ENCODE assay signal across 1 cellular context in the genomic region with DNA sequence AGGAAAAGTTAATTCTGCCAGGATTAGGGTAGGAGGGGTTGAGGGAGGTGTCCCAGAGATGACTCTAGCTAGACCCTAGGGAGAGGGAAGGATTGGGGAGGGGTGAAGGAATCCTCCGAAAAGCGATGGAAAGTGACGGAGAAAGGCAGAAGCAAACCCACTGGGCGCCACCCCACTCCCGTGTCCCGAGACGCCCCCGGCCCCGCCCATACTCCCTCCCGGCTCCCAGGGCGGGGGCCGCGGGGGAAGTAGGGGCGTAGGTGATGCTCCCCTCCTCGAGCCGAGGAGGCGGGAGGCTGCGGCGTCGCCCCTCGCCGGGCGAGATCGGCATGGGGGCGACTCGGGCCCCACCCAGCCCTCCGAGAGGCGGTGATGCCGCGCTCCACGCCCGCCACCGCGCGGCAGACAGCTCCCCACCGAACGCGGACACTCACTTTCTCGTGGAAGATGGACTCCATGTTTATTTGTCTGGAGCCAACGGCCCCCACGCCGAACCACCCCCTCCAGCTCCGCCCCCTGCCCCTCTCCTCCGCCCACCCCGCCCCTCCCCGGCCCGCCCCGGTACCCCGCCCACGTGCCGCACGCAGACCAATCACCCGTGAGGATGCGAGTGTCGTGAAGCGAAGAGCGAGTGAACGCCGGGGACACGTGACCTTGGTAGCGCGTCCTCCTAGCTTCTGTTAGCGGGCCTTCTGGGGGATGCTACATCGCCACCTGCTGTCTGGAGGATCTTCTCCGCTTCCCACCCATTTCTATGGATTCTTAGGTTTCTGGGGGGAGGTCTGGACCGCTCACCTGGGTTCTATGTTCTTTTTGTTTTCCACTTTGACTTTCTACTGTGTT.
TF ChIP-seq lines count a peak whose summit lies in the region.

A gene (minus strand): TSS at position 488 of the 843 bp plus-strand sequence. CDS start 30 bp downstream, at position 458.

TF ChIP-seq in K562, 482 proteins besides CTCF, POLR2A, EP300 and RAD21 (continued from another document and continues in another):
- TF ChIP-seq MYC (IDR thresholded peaks at IDR 0.05; ENCODE audit: low read depth, low read length), result no peak; the same call in 1 of the 2 replicates
- TF ChIP-seq MYC (CRISPR knock-in tag; IDR thresholded peaks at IDR 0.05; ENCODE audit: borderline replicate concordance, low read depth), result no peak
- TF ChIP-seq, protein P1, sequence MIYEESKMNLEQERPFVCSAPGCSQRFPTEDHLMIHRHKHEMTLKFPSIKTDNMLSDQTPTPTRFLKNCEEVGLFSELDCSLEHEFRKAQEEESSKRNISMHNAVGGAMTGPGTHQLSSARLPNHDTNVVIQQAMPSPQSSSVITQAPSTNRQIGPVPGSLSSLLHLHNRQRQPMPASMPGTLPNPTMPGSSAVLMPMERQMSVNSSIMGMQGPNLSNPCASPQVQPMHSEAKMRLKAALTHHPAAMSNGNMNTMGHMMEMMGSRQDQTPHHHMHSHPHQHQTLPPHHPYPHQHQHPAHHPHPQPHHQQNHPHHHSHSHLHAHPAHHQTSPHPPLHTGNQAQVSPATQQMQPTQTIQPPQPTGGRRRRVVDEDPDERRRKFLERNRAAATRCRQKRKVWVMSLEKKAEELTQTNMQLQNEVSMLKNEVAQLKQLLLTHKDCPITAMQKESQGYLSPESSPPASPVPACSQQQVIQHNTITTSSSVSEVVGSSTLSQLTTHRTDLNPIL (CRISPR knock-in tag; IDR thresholded peaks at IDR 0.05), result no peak
- TF ChIP-seq, protein P2, sequence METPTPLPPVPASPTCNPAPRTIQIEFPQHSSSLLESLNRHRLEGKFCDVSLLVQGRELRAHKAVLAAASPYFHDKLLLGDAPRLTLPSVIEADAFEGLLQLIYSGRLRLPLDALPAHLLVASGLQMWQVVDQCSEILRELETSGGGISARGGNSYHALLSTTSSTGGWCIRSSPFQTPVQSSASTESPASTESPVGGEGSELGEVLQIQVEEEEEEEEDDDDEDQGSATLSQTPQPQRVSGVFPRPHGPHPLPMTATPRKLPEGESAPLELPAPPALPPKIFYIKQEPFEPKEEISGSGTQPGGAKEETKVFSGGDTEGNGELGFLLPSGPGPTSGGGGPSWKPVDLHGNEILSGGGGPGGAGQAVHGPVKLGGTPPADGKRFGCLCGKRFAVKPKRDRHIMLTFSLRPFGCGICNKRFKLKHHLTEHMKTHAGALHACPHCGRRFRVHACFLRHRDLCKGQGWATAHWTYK (CRISPR knock-in tag; IDR thresholded peaks at IDR 0.05), result no peak
- TF ChIP-seq, protein P3, sequence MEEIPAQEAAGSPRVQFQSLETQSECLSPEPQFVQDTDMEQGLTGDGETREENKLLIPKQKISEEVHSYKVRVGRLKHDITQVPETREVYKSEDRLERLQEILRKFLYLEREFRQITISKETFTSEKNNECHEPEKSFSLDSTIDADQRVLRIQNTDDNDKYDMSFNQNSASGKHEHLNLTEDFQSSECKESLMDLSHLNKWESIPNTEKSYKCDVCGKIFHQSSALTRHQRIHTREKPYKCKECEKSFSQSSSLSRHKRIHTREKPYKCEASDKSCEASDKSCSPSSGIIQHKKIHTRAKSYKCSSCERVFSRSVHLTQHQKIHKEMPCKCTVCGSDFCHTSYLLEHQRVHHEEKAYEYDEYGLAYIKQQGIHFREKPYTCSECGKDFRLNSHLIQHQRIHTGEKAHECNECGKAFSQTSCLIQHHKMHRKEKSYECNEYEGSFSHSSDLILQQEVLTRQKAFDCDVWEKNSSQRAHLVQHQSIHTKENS (CRISPR knock-in tag; IDR thresholded peaks at IDR 0.05), result no peak
- no peak for TF ChIP-seq SMARCE1 (IDR thresholded peaks at IDR 0.05)
- TF ChIP-seq, protein P4, sequence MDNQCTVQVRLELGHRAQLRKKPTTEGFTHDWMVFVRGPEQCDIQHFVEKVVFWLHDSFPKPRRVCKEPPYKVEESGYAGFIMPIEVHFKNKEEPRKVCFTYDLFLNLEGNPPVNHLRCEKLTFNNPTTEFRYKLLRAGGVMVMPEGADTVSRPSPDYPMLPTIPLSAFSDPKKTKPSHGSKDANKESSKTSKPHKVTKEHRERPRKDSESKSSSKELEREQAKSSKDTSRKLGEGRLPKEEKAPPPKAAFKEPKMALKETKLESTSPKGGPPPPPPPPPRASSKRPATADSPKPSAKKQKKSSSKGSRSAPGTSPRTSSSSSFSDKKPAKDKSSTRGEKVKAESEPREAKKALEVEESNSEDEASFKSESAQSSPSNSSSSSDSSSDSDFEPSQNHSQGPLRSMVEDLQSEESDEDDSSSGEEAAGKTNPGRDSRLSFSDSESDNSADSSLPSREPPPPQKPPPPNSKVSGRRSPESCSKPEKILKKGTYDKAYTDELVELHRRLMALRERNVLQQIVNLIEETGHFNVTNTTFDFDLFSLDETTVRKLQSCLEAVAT (IDR thresholded peaks at IDR 0.05), result no peak
- no peak for TF ChIP-seq MYBL2 (IDR thresholded peaks at IDR 0.05; ENCODE audit: low read depth)
- TF ChIP-seq MYBL2 (CRISPR knock-in tag; IDR thresholded peaks at IDR 0.05; ENCODE audit: borderline replicate concordance), result no peak
- TF ChIP-seq LCOR (CRISPR knock-in tag; IDR thresholded peaks at IDR 0.05), result no peak
- no peak for TF ChIP-seq BCOR (IDR thresholded peaks at IDR 0.05)
- TF ChIP-seq POLR2B (IDR thresholded peaks at IDR 0.05; ENCODE audit: low read depth, partially characterized antibody), result peak; percentile 73
- TF ChIP-seq, protein P5, sequence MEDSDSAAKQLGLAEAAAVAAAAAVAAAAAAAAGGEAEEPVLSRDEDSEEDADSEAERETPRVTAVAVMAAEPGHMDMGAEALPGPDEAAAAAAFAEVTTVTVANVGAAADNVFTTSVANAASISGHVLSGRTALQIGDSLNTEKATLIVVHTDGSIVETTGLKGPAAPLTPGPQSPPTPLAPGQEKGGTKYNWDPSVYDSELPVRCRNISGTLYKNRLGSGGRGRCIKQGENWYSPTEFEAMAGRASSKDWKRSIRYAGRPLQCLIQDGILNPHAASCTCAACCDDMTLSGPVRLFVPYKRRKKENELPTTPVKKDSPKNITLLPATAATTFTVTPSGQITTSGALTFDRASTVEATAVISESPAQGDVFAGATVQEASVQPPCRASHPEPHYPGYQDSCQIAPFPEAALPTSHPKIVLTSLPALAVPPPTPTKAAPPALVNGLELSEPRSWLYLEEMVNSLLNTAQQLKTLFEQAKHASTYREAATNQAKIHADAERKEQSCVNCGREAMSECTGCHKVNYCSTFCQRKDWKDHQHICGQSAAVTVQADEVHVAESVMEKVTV (CRISPR knock-in tag; IDR thresholded peaks at IDR 0.05), result no peak
- TF ChIP-seq, protein P6, sequence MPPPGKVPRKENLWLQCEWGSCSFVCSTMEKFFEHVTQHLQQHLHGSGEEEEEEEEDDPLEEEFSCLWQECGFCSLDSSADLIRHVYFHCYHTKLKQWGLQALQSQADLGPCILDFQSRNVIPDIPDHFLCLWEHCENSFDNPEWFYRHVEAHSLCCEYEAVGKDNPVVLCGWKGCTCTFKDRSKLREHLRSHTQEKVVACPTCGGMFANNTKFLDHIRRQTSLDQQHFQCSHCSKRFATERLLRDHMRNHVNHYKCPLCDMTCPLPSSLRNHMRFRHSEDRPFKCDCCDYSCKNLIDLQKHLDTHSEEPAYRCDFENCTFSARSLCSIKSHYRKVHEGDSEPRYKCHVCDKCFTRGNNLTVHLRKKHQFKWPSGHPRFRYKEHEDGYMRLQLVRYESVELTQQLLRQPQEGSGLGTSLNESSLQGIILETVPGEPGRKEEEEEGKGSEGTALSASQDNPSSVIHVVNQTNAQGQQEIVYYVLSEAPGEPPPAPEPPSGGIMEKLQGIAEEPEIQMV (tag; conservative IDR thresholded peaks at IDR 0.05; ENCODE audit: low read depth), result no peak
- TF ChIP-seq, protein P7, sequence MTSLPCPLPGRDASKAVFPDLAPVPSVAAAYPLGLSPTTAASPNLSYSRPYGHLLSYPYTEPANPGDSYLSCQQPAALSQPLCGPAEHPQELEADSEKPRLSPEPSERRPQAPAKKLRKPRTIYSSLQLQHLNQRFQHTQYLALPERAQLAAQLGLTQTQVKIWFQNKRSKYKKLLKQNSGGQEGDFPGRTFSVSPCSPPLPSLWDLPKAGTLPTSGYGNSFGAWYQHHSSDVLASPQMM (CRISPR knock-in tag; IDR thresholded peaks at IDR 0.05), result no peak
- no peak for TF ChIP-seq KAT2B (IDR thresholded peaks at IDR 0.05; ENCODE audit: low read depth, low read length)
- TF ChIP-seq ZNF778 (CRISPR knock-in tag; IDR thresholded peaks at IDR 0.05), result no peak
- TF ChIP-seq SMARCA5 (IDR thresholded peaks at IDR 0.05), result no peak
- TF ChIP-seq KDM2B (CRISPR knock-in tag; IDR thresholded peaks at IDR 0.05), result no peak
- no peak for TF ChIP-seq ZNF232 (CRISPR knock-in tag; IDR thresholded peaks at IDR 0.05)
- TF ChIP-seq ZNF282 (CRISPR knock-in tag; IDR thresholded peaks at IDR 0.05), result no peak
- TF ChIP-seq ZSCAN29 (IDR thresholded peaks at IDR 0.05), result no peak
- TF ChIP-seq EZH2 (IDR thresholded peaks at IDR 0.05; ENCODE audit: borderline replicate concordance, low read depth, low read length), result no peak
- TF ChIP-seq ZBTB17 (CRISPR knock-in tag; IDR thresholded peaks at IDR 0.05), result no peak
- TF ChIP-seq PURB (CRISPR knock-in tag; IDR thresholded peaks at IDR 0.05; ENCODE audit: low read depth), result no peak
- TF ChIP-seq XRCC5 (IDR thresholded peaks at IDR 0.05; ENCODE audit: low read depth, low read length), result no peak
- TF ChIP-seq CREBBP (IDR thresholded peaks at IDR 0.05; ENCODE audit: low read depth, low read length), result no peak
- TF ChIP-seq KHSRP (IDR thresholded peaks at IDR 0.05), result no peak
- TF ChIP-seq ZKSCAN1 (IDR thresholded peaks at IDR 0.05; ENCODE audit: low read depth, low read length), result no peak
- no peak for TF ChIP-seq ELF4 (CRISPR knock-in tag; IDR thresholded peaks at IDR 0.05)
- no peak for TF ChIP-seq FOXJ2 (tag; IDR thresholded peaks at IDR 0.05)
- TF ChIP-seq DMBX1 (CRISPR knock-in tag; IDR thresholded peaks at IDR 0.05; ENCODE audit: borderline replicate concordance), result no peak
- peak; percentile 6; the same call in 1 of the 2 replicates for TF ChIP-seq SP1 (CRISPR knock-in tag; IDR thresholded peaks at IDR 0.05)
- TF ChIP-seq TCFL5 (CRISPR knock-in tag; conservative IDR thresholded peaks at IDR 0.05), result no peak
- TF ChIP-seq MCM3 (IDR thresholded peaks at IDR 0.05), result no peak
- TF ChIP-seq CC2D1A (IDR thresholded peaks at IDR 0.05), result no peak
- TF ChIP-seq ZNF174 (CRISPR knock-in tag; IDR thresholded peaks at IDR 0.05), result no peak
- no peak for TF ChIP-seq POLR2AphosphoS5 (IDR thresholded peaks at IDR 0.05; ENCODE audit: control insufficient read depth, insufficient read depth, low read depth, low read length)
- no peak for TF ChIP-seq ZNF444 (CRISPR knock-in tag; IDR thresholded peaks at IDR 0.05)
- TF ChIP-seq, protein P8, sequence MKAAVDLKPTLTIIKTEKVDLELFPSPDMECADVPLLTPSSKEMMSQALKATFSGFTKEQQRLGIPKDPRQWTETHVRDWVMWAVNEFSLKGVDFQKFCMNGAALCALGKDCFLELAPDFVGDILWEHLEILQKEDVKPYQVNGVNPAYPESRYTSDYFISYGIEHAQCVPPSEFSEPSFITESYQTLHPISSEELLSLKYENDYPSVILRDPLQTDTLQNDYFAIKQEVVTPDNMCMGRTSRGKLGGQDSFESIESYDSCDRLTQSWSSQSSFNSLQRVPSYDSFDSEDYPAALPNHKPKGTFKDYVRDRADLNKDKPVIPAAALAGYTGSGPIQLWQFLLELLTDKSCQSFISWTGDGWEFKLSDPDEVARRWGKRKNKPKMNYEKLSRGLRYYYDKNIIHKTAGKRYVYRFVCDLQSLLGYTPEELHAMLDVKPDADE (conservative IDR thresholded peaks at IDR 0.05; ENCODE audit: control insufficient read depth, low read depth, low read length), result no peak
- no peak for TF ChIP-seq PPARD (CRISPR knock-in tag; IDR thresholded peaks at IDR 0.05)
- TF ChIP-seq TRIM24 (IDR thresholded peaks at IDR 0.05), result no peak
- TF ChIP-seq MAFF (IDR thresholded peaks at IDR 0.05; ENCODE audit: low read length), result no peak
- TF ChIP-seq, protein P9, sequence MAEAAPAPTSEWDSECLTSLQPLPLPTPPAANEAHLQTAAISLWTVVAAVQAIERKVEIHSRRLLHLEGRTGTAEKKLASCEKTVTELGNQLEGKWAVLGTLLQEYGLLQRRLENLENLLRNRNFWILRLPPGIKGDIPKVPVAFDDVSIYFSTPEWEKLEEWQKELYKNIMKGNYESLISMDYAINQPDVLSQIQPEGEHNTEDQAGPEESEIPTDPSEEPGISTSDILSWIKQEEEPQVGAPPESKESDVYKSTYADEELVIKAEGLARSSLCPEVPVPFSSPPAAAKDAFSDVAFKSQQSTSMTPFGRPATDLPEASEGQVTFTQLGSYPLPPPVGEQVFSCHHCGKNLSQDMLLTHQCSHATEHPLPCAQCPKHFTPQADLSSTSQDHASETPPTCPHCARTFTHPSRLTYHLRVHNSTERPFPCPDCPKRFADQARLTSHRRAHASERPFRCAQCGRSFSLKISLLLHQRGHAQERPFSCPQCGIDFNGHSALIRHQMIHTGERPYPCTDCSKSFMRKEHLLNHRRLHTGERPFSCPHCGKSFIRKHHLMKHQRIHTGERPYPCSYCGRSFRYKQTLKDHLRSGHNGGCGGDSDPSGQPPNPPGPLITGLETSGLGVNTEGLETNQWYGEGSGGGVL (CRISPR knock-in tag; IDR thresholded peaks at IDR 0.05), result no peak
- TF ChIP-seq ZNF134 (CRISPR knock-in tag; conservative IDR thresholded peaks at IDR 0.05), result no peak
- no peak for TF ChIP-seq NR2C1 (IDR thresholded peaks at IDR 0.05)
- no peak for TF ChIP-seq NR2C1 (tag; IDR thresholded peaks at IDR 0.05)
- TF ChIP-seq CBX8 (IDR thresholded peaks at IDR 0.05; ENCODE audit: borderline replicate concordance, extremely low read depth, low read depth, low read length, poor library complexity, severe bottlenecking), result no peak
- TF ChIP-seq RCOR1 (IDR thresholded peaks at IDR 0.05; ENCODE audit: borderline replicate concordance in 1 of 2, low read depth in 2 of 2, low read length in 2 of 2), result no peak
- no peak for TF ChIP-seq ZNF696 (CRISPR knock-in tag; conservative IDR thresholded peaks at IDR 0.05)
- peak; percentile 72 for TF ChIP-seq CBFA2T2 (conservative IDR thresholded peaks at IDR 0.05)
- TF ChIP-seq ZNF41 (CRISPR knock-in tag; conservative IDR thresholded peaks at IDR 0.05), result no peak
- TF ChIP-seq, protein P10, sequence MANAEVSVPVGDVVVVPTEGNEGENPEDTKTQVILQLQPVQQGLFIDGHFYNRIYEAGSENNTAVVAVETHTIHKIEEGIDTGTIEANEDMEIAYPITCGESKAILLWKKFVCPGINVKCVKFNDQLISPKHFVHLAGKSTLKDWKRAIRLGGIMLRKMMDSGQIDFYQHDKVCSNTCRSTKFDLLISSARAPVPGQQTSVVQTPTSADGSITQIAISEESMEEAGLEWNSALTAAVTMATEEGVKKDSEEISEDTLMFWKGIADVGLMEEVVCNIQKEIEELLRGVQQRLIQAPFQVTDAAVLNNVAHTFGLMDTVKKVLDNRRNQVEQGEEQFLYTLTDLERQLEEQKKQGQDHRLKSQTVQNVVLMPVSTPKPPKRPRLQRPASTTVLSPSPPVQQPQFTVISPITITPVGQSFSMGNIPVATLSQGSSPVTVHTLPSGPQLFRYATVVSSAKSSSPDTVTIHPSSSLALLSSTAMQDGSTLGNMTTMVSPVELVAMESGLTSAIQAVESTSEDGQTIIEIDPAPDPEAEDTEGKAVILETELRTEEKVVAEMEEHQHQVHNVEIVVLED (CRISPR knock-in tag; IDR thresholded peaks at IDR 0.05), result no peak
- TF ChIP-seq, protein P11, sequence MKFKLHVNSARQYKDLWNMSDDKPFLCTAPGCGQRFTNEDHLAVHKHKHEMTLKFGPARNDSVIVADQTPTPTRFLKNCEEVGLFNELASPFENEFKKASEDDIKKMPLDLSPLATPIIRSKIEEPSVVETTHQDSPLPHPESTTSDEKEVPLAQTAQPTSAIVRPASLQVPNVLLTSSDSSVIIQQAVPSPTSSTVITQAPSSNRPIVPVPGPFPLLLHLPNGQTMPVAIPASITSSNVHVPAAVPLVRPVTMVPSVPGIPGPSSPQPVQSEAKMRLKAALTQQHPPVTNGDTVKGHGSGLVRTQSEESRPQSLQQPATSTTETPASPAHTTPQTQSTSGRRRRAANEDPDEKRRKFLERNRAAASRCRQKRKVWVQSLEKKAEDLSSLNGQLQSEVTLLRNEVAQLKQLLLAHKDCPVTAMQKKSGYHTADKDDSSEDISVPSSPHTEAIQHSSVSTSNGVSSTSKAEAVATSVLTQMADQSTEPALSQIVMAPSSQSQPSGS (CRISPR knock-in tag; IDR thresholded peaks at IDR 0.05), result no peak
